13 cellular contexts compared by ENCODE assay signal in the genomic region with DNA sequence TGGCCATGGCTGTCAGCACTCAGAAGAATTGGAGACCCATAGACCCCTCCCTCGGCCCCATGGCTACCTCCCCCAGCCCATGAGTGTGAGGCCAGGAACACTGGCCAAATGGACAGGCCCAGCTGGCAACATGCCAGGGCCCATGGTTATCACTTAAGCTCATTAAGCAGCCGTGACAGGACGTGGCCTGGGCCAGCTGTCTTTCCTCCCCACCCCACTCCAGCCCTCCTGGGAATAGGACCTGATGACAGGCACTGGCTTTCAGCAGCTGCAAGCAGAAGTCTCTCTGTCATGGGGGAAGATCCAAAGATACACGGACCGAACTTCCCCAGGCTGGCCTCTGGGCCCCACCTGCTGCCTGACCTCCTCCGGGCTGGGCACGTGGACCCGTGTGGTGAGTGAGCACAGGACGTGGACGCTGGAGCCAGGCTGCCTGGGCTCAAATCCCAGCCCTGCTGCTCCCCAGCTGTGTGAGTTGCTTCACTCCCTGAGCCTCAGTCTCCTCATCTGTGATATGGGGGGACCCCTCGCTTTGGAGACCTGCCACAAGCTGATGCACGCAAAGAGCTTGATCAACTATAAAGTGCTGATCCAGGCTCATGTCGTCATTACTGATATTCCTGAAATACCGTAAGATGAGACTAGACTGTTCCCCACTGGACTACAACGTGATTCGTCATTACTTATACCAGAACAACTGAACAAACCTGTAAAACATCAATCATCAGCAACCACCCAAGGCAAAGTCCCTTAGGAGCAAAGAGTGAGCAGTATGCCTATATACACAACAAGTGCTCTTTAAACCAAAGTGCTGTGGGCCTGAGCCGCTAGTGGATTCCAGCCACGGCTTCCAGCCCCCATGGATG. TPM values are rescaled to one million over a fixed set of nuclear protein-coding genes. Genes with fewer than 3 reads are reported as not detected.
DNase-seq lines count a peak whose midpoint lies in the region; ATAC-seq, FAIRE-seq and TF ChIP-seq lines count a peak whose summit lies in the region.
"Had no signal": no experiment of that assay in that cellular context is flagged by ENCODE, and none has a peak within 500 bp of the region (broad histone marks: within the 10 kb centered on the region; RNA-seq: fewer than 3 reads in every experiment).

No MANE protein-coding gene starts in this region.

- peaks cover 0 to 2% (median 0%) of the 10 kb centered on the region in 6 donors for H3K9me3 Mint-ChIP-seq in immature natural killer cell
- H3K9me3 Mint-ChIP-seq: activated CD8-positive, alpha-beta T cell treated with anti-CD3 and anti-CD28 coated beads for 36 hours had no signal

- H3K27ac ChIP-seq in effector memory CD4-positive, alpha-beta T cell (ENCODE audit: insufficient read depth, low read length, poor library complexity, severe bottlenecking) = no peak overlapping the region
- H3K27ac ChIP-seq: C4-2B had no signal

- intact Hi-C loops in mucosa of descending colon (cut with DNase I, micrococcal nuclease) = no loop called here

- no peak overlapping the region for H3K4me3 ChIP-seq in bronchial epithelial cell (ENCODE audit: low read depth, low read length)
- no peak overlapping the region for H3K4me3 ChIP-seq in mucosa of descending colon
- H3K4me3 ChIP-seq in effector memory CD4-positive, alpha-beta T cell (ENCODE audit: insufficient read depth, low read depth, low read length, poor library complexity, severe bottlenecking) = no peak overlapping the region

- H3K4me3 Mint-ChIP-seq in immature natural killer cell = no peak overlapping the region
- H3K4me3 Mint-ChIP-seq: activated CD8-positive, alpha-beta T cell treated with anti-CD3 and anti-CD28 coated beads for 36 hours had no signal

- H3K27ac Mint-ChIP-seq in immature natural killer cell = peak overlapping the region in 1 of 6 donors; percentile 56
- H3K27ac Mint-ChIP-seq: activated CD8-positive, alpha-beta T cell treated with anti-CD3 and anti-CD28 coated beads for 36 hours had no signal

- no peak for FAIRE-seq in bronchial epithelial cell (lab: Jason Lieb, UNC)
- FAIRE-seq: RCC 7860 had no signal

- peaks cover 0 to 2% of the 10 kb centered on the region in 2 donors for H3K4me1 Mint-ChIP-seq in immature natural killer cell

- no peaks in the 10 kb centered on the region for H3K4me1 ChIP-seq in mucosa of descending colon (ENCODE audit: low read depth)
- H3K4me1 ChIP-seq in effector memory CD4-positive, alpha-beta T cell (ENCODE audit: control insufficient read depth, insufficient read depth, low read length, poor library complexity, severe bottlenecking) = no peaks in the 10 kb centered on the region

- DNase-seq in COR-L47 (lab: John Stamatoyannopoulos, UW) (peak; percentile 35), NCI-H146 treated with DMSO at 0.1 percent for 48 hours (lab: John Stamatoyannopoulos, UW; ENCODE audit: unreplicated experiment) (peak; percentile 40), bronchial epithelial cell (ENCODE audit: low read depth) (peak; percentile 58), mucosa of descending colon (no peak), immature natural killer cell (no peak), medulla oblongata (ENCODE audit: extremely low spot score) (no peak)
- no peak for DNase-seq in effector memory CD4-positive, alpha-beta T cell
- DNase-seq: activated CD8-positive, alpha-beta T cell treated with anti-CD3 and anti-CD28 coated beads for 36 hours; islet precursor cell; KBM-7 had no signal

- no peaks in the 10 kb centered on the region for H3K27me3 ChIP-seq in bronchial epithelial cell (ENCODE audit: control insufficient read depth, insufficient read depth, low read length)
- no peaks in the 10 kb centered on the region for H3K27me3 ChIP-seq in effector memory CD4-positive, alpha-beta T cell (replicated peaks; ENCODE audit: control insufficient read depth, insufficient read depth, low read length, poor library complexity, severe bottlenecking)

- peaks cover 0 to 5% (median 2%) of the 10 kb centered on the region in 3 donors for H3K27me3 Mint-ChIP-seq in immature natural killer cell (ENCODE audit: low read depth in 3 of 3)
- H3K27me3 Mint-ChIP-seq: activated CD8-positive, alpha-beta T cell treated with anti-CD3 and anti-CD28 coated beads for 36 hours had no signal

- peaks cover 0 to 3% (median 0%) of the 10 kb centered on the region in 3 donors for H3K36me3 Mint-ChIP-seq in immature natural killer cell

- H3K9me3 ChIP-seq in mucosa of descending colon = no peaks in the 10 kb centered on the region
- H3K9me3 ChIP-seq in effector memory CD4-positive, alpha-beta T cell (ENCODE audit: control insufficient read depth, low read length) = no peaks in the 10 kb centered on the region

- ATAC-seq in mucosa of descending colon (peak; percentile 57), GM18873 (IDR thresholded peaks at IDR 0.05; ENCODE audit: low FRiP score, unreplicated experiment) (no peak)
- ATAC-seq: activated CD8-positive, alpha-beta T cell treated with anti-CD3 and anti-CD28 coated beads for 36 hours had no signal

- H3K36me3 ChIP-seq in bronchial epithelial cell (ENCODE audit: control insufficient read depth, insufficient read depth, low read length) (no peaks in the 10 kb centered on the region), mucosa of descending colon (ENCODE audit: low read depth) (no peaks in the 10 kb centered on the region)
- no peaks in the 10 kb centered on the region for H3K36me3 ChIP-seq in effector memory CD4-positive, alpha-beta T cell (ENCODE audit: control insufficient read depth, insufficient read depth, low read length)

- no peak for TF ChIP-seq CTCF in bronchial epithelial cell (IDR thresholded peaks at IDR 0.05; ENCODE audit: insufficient read depth, low read length, severe bottlenecking)
- no peak for TF ChIP-seq CTCF in mucosa of descending colon (IDR thresholded peaks at IDR 0.05)

RNA-seq across cellular contexts. Expression of gene VSTM2L, which starts 22.0 kb away (rescaled TPM):
- total RNA-seq in bronchial epithelial cell = 5.0 TPM in 2 replicates
- total RNA-seq in mucosa of descending colon = 1 to 10 TPM in 2 of 3 donors, under 1 TPM in 1; 0.81 to 2.6 (median 2.6) TPM
- not detected for polyA plus RNA-seq in immature natural killer cell
- total RNA-seq: activated CD8-positive, alpha-beta T cell treated with anti-CD3 and anti-CD28 coated beads for 36 hours had no signal

Comparison
In these comparisons a context has a peak if more than half of its experiments do, and no peak if none do; other contexts are left out.
1. DNase-seq: peak in COR-L47 (single experiment), NCI-H146 treated with DMSO at 0.1 percent for 48 hours (single experiment) and bronchial epithelial cell (single experiment); none in mucosa of descending colon (0 of 3), immature natural killer cell (0 of 3), medulla oblongata (single experiment) and effector memory CD4-positive, alpha-beta T cell (0 of 3).